Comparison of ENCODE assay signal across 8 cellular contexts in the genomic region with DNA sequence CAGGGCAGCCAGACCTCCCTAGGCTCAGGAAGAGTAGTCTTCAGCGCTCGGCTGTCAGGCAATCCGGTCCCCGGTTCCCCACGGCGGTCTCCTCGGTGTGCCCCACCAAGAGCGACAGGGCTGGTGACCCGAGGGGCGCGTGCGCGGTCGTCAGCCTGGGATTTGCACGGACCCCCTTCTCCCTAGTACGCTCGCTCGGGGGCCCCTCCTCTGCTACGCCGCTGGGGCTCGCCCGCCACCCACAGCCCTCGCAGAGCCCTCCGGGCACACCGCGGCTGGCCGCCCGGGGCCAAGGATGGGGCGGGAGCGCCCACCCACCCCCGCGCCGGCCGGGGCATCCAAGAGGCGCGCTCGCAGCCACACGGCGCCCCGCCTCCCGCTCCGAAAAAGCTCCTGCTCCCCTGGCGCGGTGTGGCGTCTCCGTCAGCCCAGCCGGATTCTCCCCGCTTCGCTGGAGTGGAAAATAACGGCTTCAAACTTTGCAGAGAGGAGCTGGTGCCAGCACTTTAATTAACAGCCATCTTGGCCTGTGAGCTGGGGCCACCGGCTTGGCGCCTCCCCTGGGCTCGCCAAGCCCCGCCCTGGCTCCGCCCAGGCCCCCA. TPM values are rescaled to one million over a fixed set of nuclear protein-coding genes. Genes with fewer than 3 reads are reported as not detected.
DNase-seq lines count a peak whose midpoint lies in the region; ATAC-seq, FAIRE-seq and TF ChIP-seq lines count a peak whose summit lies in the region.

No MANE protein-coding gene starts in this region.

- no peak for TF ChIP-seq RAD21 in K562 (CRISPR knock-in tag; conservative IDR thresholded peaks at IDR 0.05 in 1 of 2, IDR thresholded peaks at IDR 0.05 in 1 of 2)

- 12% methylated on average over 25 of the region's 55 CpGs for WGBS in K562 (ENCODE audit: insufficient coverage, low coverage, missing lambda C conversion rate)

- BruUV-seq in K562 (replicated peaks; lab: Mats Ljungman, UMichigan): no TSS peak

- TF ChIP-seq EP300 in K562 (IDR thresholded peaks at IDR 0.05; ENCODE audit: low read length): no peak

- no peak overlapping the region for H3K27ac ChIP-seq in CD8-positive, alpha-beta memory T cell (ENCODE audit: low read depth, low read length)
- H3K27ac ChIP-seq in Karpas-422 (ENCODE audit: low read length): no peak overlapping the region
- no peak overlapping the region for H3K27ac ChIP-seq in K562 (ENCODE audit: extremely low read depth, low read depth, low read length)
- no peak overlapping the region for H3K27ac ChIP-seq in subcutaneous abdominal adipose tissue (ENCODE audit: low read depth, low read length)

- intact Hi-C loops in K562 (cut with micrococcal nuclease): no loop called here

- CTCF ChIA-PET in CD8-positive, alpha-beta memory T cell (lab: Charles Lee): interaction anchor here (1.3 kb wide), 1 partner anchor 23 kb away, joined by 5 read pairs; no protein-coding TSS in a partner anchor
- CTCF ChIA-PET in K562 (lab: Yijun Ruan, JAX; ENCODE audit: low intra/inter-chr PET ratio): no interaction called here

- H3K4me1 ChIP-seq in CD8-positive, alpha-beta memory T cell (ENCODE audit: insufficient read depth, low read length): peaks cover 27% of the 10 kb centered on the region
- H3K4me1 ChIP-seq in Karpas-422 (ENCODE audit: low read length): peaks cover 22% of the 10 kb centered on the region
- H3K4me1 ChIP-seq in K562 (replicated peaks in 1 of 2; ENCODE audit: control insufficient read depth in 2 of 2, insufficient read depth in 2 of 2, low read length in 2 of 2): peaks cover 7 to 32% of the 10 kb centered on the region in 2 experiments; a peak in 4 of 5 replicates
- H3K4me1 ChIP-seq in subcutaneous abdominal adipose tissue (ENCODE audit: control insufficient read depth in 5 of 5, insufficient read depth in 5 of 5, low read length in 5 of 5): peaks cover 0 to 33% (median 24%) of the 10 kb centered on the region in 5 donors

- DNase-seq in CD8-positive, alpha-beta memory T cell: peak in 1 of 5 donors; percentile 17
- DNase-seq in Karpas-422 (peak; percentile 72), K562 (ENCODE audit: extremely low read depth in 1 of 4, low spot score in 3 of 4) (peak in 1 of 4 experiments; percentile 35), iris pigment epithelial cell (ENCODE audit: low read depth) (peak; percentile 30), GM19239 (ENCODE audit: insufficient read length, low spot score) (no peak)

- H3K9me2 ChIP-seq in Karpas-422 (replicated peaks; ENCODE audit: insufficient read depth, low read length): no peaks in the 10 kb centered on the region

- H3K9ac ChIP-seq in Karpas-422 (ENCODE audit: low read length): peak overlapping the region; percentile 59
- H3K9ac ChIP-seq in K562 (ENCODE audit: insufficient read depth in 1 of 2, low read depth in 2 of 2, low read length in 2 of 2): peak overlapping the region in 1 of 2 experiments; percentile 43; a peak in 1 of 4 replicates
- no peak overlapping the region for H3K9ac ChIP-seq in subcutaneous abdominal adipose tissue (ENCODE audit: low read length in 5 of 5)

- no peaks in the 10 kb centered on the region for H3K36me3 Mint-ChIP-seq in CD8-positive, alpha-beta memory T cell

- H3K27ac Mint-ChIP-seq in CD8-positive, alpha-beta memory T cell: no peak overlapping the region

- H4K20me1 ChIP-seq in Karpas-422 (ENCODE audit: insufficient read depth, low read depth, low read length) (no peaks in the 10 kb centered on the region), K562 (replicated peaks; ENCODE audit: control insufficient read depth, insufficient read depth, low read length) (peaks cover 8% of the 10 kb centered on the region)

- H2AFZ ChIP-seq in Karpas-422 (ENCODE audit: low read length) (peak overlapping the region; percentile 86), K562 (ENCODE audit: low read depth, low read length) (no peak overlapping the region)

- POLR2A ChIA-PET in CD8-positive, alpha-beta memory T cell (lab: Charles Lee): no interaction called here
- POLR2A ChIA-PET in K562 (lab: Yijun Ruan, JAX): interaction anchor here (0.6 to 0.8 kb wide), 2 partner anchors 8 to 23 kb away, joined by 3 read pairs; partner anchors contain the start of gene KIF18B

- peak overlapping the region; percentile 6 for H3K4me3 ChIP-seq in CD8-positive, alpha-beta memory T cell (ENCODE audit: low read length)
- H3K4me3 ChIP-seq in Karpas-422 (ENCODE audit: low read length) (peak overlapping the region; percentile 62), K562 (peak overlapping the region; percentile 15; the same call in 1 of the 2 replicates), subcutaneous abdominal adipose tissue (ENCODE audit: low read depth in 1 of 5, low read length in 5 of 5) (peak overlapping the region in 4 of 5 donors; percentile 11 to 55 (median 42))

- FAIRE-seq in K562 (lab: Jason Lieb, UNC) (no peak), GM19239 (lab: Jason Lieb, UNC) (no peak)

- no peaks in the 10 kb centered on the region for H3K9me3 ChIP-seq in CD8-positive, alpha-beta memory T cell (ENCODE audit: low read length)
- H3K9me3 ChIP-seq in Karpas-422 (ENCODE audit: low read length) (no peaks in the 10 kb centered on the region), K562 (replicated peaks; ENCODE audit: control insufficient read depth, insufficient read depth, low read depth, low read length) (no peaks in the 10 kb centered on the region), subcutaneous abdominal adipose tissue (ENCODE audit: control insufficient read depth in 5 of 5, low read length in 5 of 5) (no peaks in the 10 kb centered on the region)

- ATAC-seq in K562 (no peak), HG02981 (IDR thresholded peaks at IDR 0.05; ENCODE audit: unreplicated experiment) (no peak), HG03354 (IDR thresholded peaks at IDR 0.05; ENCODE audit: poor library complexity, severe bottlenecking, unreplicated experiment) (no peak)

- H3K36me3 ChIP-seq in CD8-positive, alpha-beta memory T cell (ENCODE audit: insufficient read depth, low read length): no peaks in the 10 kb centered on the region
- H3K36me3 ChIP-seq in Karpas-422 (ENCODE audit: insufficient read depth, low read length): no peaks in the 10 kb centered on the region
- no peaks in the 10 kb centered on the region for H3K36me3 ChIP-seq in K562 (ENCODE audit: control insufficient read depth, insufficient read depth, low read length)
- no peaks in the 10 kb centered on the region for H3K36me3 ChIP-seq in subcutaneous abdominal adipose tissue (ENCODE audit: control insufficient read depth in 5 of 5, insufficient read depth in 5 of 5, low read length in 5 of 5)

- H3K4me2 ChIP-seq in Karpas-422 (ENCODE audit: low read depth, low read length, poor library complexity, severe bottlenecking) (peak overlapping the region; percentile 66), K562 (ENCODE audit: insufficient read depth, low read length) (0 out of 2 replicates have a peak overlapping the region, but pooled peaks have one; percentile 37)

- H3K27me3 ChIP-seq in CD8-positive, alpha-beta memory T cell (ENCODE audit: insufficient read depth, low read length, poor library complexity, severe bottlenecking): peaks cover 37% of the 10 kb centered on the region
- H3K27me3 ChIP-seq in Karpas-422 (ENCODE audit: low read length): no peaks in the 10 kb centered on the region
- peaks cover 43 to 65% of the 10 kb centered on the region in 2 experiments for H3K27me3 ChIP-seq in K562 (ENCODE audit: control insufficient read depth in 2 of 2, insufficient read depth in 2 of 2, low read length in 2 of 2)
- peaks cover 25 to 54% (median 33%) of the 10 kb centered on the region in 5 donors for H3K27me3 ChIP-seq in subcutaneous abdominal adipose tissue (ENCODE audit: control insufficient read depth in 5 of 5, insufficient read depth in 4 of 5, low read length in 5 of 5)

- peak overlapping the region; percentile 61 to 78 (median 66) for H3K4me3 Mint-ChIP-seq in CD8-positive, alpha-beta memory T cell

- peaks cover 30 to 66% of the 10 kb centered on the region in 2 donors for H3K27me3 Mint-ChIP-seq in CD8-positive, alpha-beta memory T cell

- in situ Hi-C loops in K562 (cut with MboI): no loop called here

- H3K9me1 ChIP-seq in K562 (ENCODE audit: control insufficient read depth, insufficient read depth, low read length): no peaks in the 10 kb centered on the region

- H3K9me3 Mint-ChIP-seq in CD8-positive, alpha-beta memory T cell: no peaks in the 10 kb centered on the region

- TF ChIP-seq CTCF in K562 (IDR thresholded peaks at IDR 0.05 in 2 of 3, conservative IDR thresholded peaks at IDR 0.05 in 1 of 3; ENCODE audit: insufficient read depth in 2 of 3, low read depth in 1 of 3, low read length in 3 of 3): no peak

- H3K4me1 Mint-ChIP-seq in CD8-positive, alpha-beta memory T cell: peaks cover 21 to 41% (median 21%) of the 10 kb centered on the region in 3 donors

- no peak for TF ChIP-seq POLR2A in K562 (conservative IDR thresholded peaks at IDR 0.05)

- H3K79me2 ChIP-seq in Karpas-422 (ENCODE audit: low read length) (no peaks in the 10 kb centered on the region), K562 (ENCODE audit: control insufficient read depth, insufficient read depth, low read length) (no peaks in the 10 kb centered on the region)

RNA-seq across cellular contexts. Expression of gene C1QL1, which starts 2.1 kb away (rescaled TPM):
- total RNA-seq in CD8-positive, alpha-beta memory T cell: not detected
- not detected for polyA plus RNA-seq in CD8-positive, alpha-beta memory T cell
- total RNA-seq in Karpas-422 (2014; rRNA removed; shearing (Covaris generic); ENCODE audit: low replicate concordance): not detected in 2 replicates
- total RNA-seq in K562 (2011; cell fraction: chromatin; rRNA removed; ENCODE audit: low replicate concordance): not detected in 2 replicates
- total RNA-seq in K562 (2011; cell fraction: nucleolus; rRNA removed): 0.26 and 0.33 TPM in 2 replicates
- not detected in 2 replicates for total RNA-seq in K562 (2011; cell fraction: nucleoplasm; rRNA removed)
- total RNA-seq in K562 (2014; rRNA removed) (0.09 TPM in 1 of 2 replicates, not detected in the other), K562 (2014; rRNA removed; fragmentation: Illumina TruSeq; extraction: Trizol) (not detected in 2 replicates), K562 (2015; rRNA removed; fragmentation: Illumina TruSeq; extraction: Trizol) (not detected in 2 replicates), K562 (2021) (not detected in 2 replicates)
- polyA plus RNA-seq in K562 (2011; rRNA removed) (0.05 and 0.07 TPM in 2 replicates), K562 (2014; fragmentation: Illumina TruSeq; extraction: Trizol) (not detected in 2 replicates), K562 (2014; fragmentation: Nextera tagmentation; extraction: Ambion mirVana) (not detected), K562 (2014; rRNA removed) (0.12 and 0.27 TPM in 2 replicates)
- polyA plus RNA-seq in K562 (2011; cell fraction: cytosol; rRNA removed): 0.04 and 0.39 TPM in 2 replicates
- polyA plus RNA-seq in K562 (2011; cell fraction: nucleus; rRNA removed): not detected in 2 replicates
- 0.13 and 0.29 TPM in 2 replicates for polyA plus RNA-seq in K562 (2012)
- not detected in 2 replicates for polyA minus RNA-seq in K562 (2011; rRNA and poly(A)+ RNA removed)
- polyA minus RNA-seq in K562 (2011; cell fraction: cytosol; rRNA and poly(A)+ RNA removed): not detected in 2 replicates
- not detected in 2 replicates for polyA minus RNA-seq in K562 (2011; cell fraction: nucleus; rRNA and poly(A)+ RNA removed)

RNA-seq across cellular contexts. Expression of gene KIF18B, which starts 22.7 kb away (rescaled TPM):
- total RNA-seq in CD8-positive, alpha-beta memory T cell: 10 to 100 TPM; 27.1 to 28.3 TPM
- polyA plus RNA-seq in CD8-positive, alpha-beta memory T cell: 0.10 TPM
- total RNA-seq in Karpas-422 (2014; rRNA removed; shearing (Covaris generic); ENCODE audit: low replicate concordance): 8.5 and 11.8 TPM in 2 replicates
- total RNA-seq in K562 (2011; cell fraction: chromatin; rRNA removed; ENCODE audit: low replicate concordance): 142 and 262 TPM in 2 replicates
- total RNA-seq in K562 (2011; cell fraction: nucleolus; rRNA removed): 144 and 163 TPM in 2 replicates
- total RNA-seq in K562 (2011; cell fraction: nucleoplasm; rRNA removed): 146 and 190 TPM in 2 replicates
- total RNA-seq in K562 (2014; rRNA removed) (12.2 and 13.5 TPM in 2 replicates), K562 (2014; rRNA removed; fragmentation: Illumina TruSeq; extraction: Trizol) (5.6 and 8.4 TPM in 2 replicates), K562 (2015; rRNA removed; fragmentation: Illumina TruSeq; extraction: Trizol) (13.2 and 13.7 TPM in 2 replicates), K562 (2021) (39.5 and 42.8 TPM in 2 replicates)
- polyA plus RNA-seq in K562 (2011; rRNA removed) (19.6 and 45.5 TPM in 2 replicates), K562 (2014; fragmentation: Illumina TruSeq; extraction: Trizol) (23.2 and 28.8 TPM in 2 replicates), K562 (2014; fragmentation: Nextera tagmentation; extraction: Ambion mirVana) (1 to 10 TPM; 2.0 to 3.0 TPM), K562 (2014; rRNA removed) (32.2 and 42.7 TPM in 2 replicates)
- polyA plus RNA-seq in K562 (2011; cell fraction: cytosol; rRNA removed): 23.9 TPM in 2 replicates
- polyA plus RNA-seq in K562 (2011; cell fraction: nucleus; rRNA removed): 91.3 and 126 TPM in 2 replicates
- 15.1 and 19.2 TPM in 2 replicates for polyA plus RNA-seq in K562 (2012)
- 16.5 and 16.9 TPM in 2 replicates for polyA minus RNA-seq in K562 (2011; rRNA and poly(A)+ RNA removed)
- 15.9 and 24.5 TPM in 2 replicates for polyA minus RNA-seq in K562 (2011; cell fraction: cytosol; rRNA and poly(A)+ RNA removed)
- polyA minus RNA-seq in K562 (2011; cell fraction: nucleus; rRNA and poly(A)+ RNA removed): 31.2 and 36.0 TPM in 2 replicates

RNA-seq across cellular contexts. Expression of gene GFAP, which starts 54.9 kb away (rescaled TPM):
- total RNA-seq in CD8-positive, alpha-beta memory T cell: not detected
- not detected for polyA plus RNA-seq in CD8-positive, alpha-beta memory T cell
- total RNA-seq in Karpas-422 (2014; rRNA removed; shearing (Covaris generic); ENCODE audit: low replicate concordance): not detected in 2 replicates
- total RNA-seq in K562 (2011; cell fraction: chromatin; rRNA removed; ENCODE audit: low replicate concordance): 1.1 and 2.2 TPM in 2 replicates
- 0.53 and 1.0 TPM in 2 replicates for total RNA-seq in K562 (2011; cell fraction: nucleolus; rRNA removed)
- 0.95 and 1.5 TPM in 2 replicates for total RNA-seq in K562 (2011; cell fraction: nucleoplasm; rRNA removed)
- total RNA-seq in K562 (2014; rRNA removed) (0.36 and 2.1 TPM in 2 replicates), K562 (2014; rRNA removed; fragmentation: Illumina TruSeq; extraction: Trizol) (0.26 and 0.65 TPM in 2 replicates), K562 (2015; rRNA removed; fragmentation: Illumina TruSeq; extraction: Trizol) (0.07 and 0.45 TPM in 2 replicates), K562 (2021) (0.25 and 1.4 TPM in 2 replicates)
- polyA plus RNA-seq in K562 (2011; rRNA removed) (0.54 and 0.61 TPM in 2 replicates), K562 (2014; fragmentation: Illumina TruSeq; extraction: Trizol) (0.58 and 0.96 TPM in 2 replicates), K562 (2014; fragmentation: Nextera tagmentation; extraction: Ambion mirVana) (under 1 TPM in 1 of 2 experiments, not detected in 1; 0.11 TPM), K562 (2014; rRNA removed) (0.35 and 0.90 TPM in 2 replicates)
- 0.55 and 0.64 TPM in 2 replicates for polyA plus RNA-seq in K562 (2011; cell fraction: cytosol; rRNA removed)
- 0.91 and 1.0 TPM in 2 replicates for polyA plus RNA-seq in K562 (2011; cell fraction: nucleus; rRNA removed)
- 0.85 and 3.1 TPM in 2 replicates for polyA plus RNA-seq in K562 (2012)
- polyA minus RNA-seq in K562 (2011; rRNA and poly(A)+ RNA removed): 0.03 and 0.56 TPM in 2 replicates
- not detected in 2 replicates for polyA minus RNA-seq in K562 (2011; cell fraction: cytosol; rRNA and poly(A)+ RNA removed)
- polyA minus RNA-seq in K562 (2011; cell fraction: nucleus; rRNA and poly(A)+ RNA removed): 0.22 and 0.27 TPM in 2 replicates

Comparison
In these comparisons a context has a peak if more than half of its experiments do, and no peak if none do; other contexts are left out.
1. H3K4me3 ChIP-seq: peak in every context shown above with its lines; median percentile 62 in Karpas-422; 42 in subcutaneous abdominal adipose tissue; 15 in K562; 6 in CD8-positive, alpha-beta memory T cell.